14 cellular contexts compared by ENCODE assay signal in the genomic region with DNA sequence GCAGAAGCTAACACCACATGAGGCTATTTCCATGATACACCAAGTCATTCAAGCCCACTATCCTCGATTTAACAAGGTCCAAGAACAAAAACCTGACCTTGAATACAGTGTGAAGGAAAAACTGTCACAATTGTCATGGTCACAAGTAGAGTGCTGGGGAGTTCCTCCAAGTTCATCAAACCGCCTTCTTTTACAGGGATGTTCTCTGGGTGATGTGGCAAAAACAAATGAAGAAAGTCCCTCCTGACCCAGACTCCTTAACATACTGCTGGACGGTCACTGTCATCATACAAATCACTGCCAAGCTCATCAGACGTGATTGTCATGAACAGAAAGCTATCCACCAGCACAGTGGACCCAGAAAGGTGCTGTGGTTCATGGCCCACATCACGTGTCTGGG. TPM values are rescaled to one million over a fixed set of nuclear protein-coding genes. Genes with fewer than 3 reads are reported as not detected.
DNase-seq lines count a peak whose midpoint lies in the region; ATAC-seq, FAIRE-seq and TF ChIP-seq lines count a peak whose summit lies in the region.
"Had no signal": no experiment of that assay in that cellular context is flagged by ENCODE, and none has a peak within 500 bp of the region (broad histone marks: within the 10 kb centered on the region; RNA-seq: fewer than 3 reads in every experiment).

No MANE protein-coding gene starts in this region.

- no peaks in the 10 kb centered on the region for H3K9me3 Mint-ChIP-seq in stimulated activated effector memory CD8-positive, alpha-beta T cell treated with anti-CD3 and anti-CD28 coated beads, Interleukin-12 subunit alpha, Interleukin-12 subunit beta, amount 100 ng/mL, for 72 hours
- H3K9me3 Mint-ChIP-seq: CD4-positive, CD25-positive, alpha-beta regulatory T cell had no signal

- H3K4me1 ChIP-seq in left ventricle myocardium inferior (peaks cover 97% of the 10 kb centered on the region), right cardiac atrium (ENCODE audit: control insufficient read depth, insufficient read depth, low read length) (peaks cover 62% of the 10 kb centered on the region), gastrocnemius medialis (peaks cover 80 to 86% of the 10 kb centered on the region in 2 donors), kidney (ENCODE audit: control insufficient read depth in 1 of 2, insufficient read depth in 1 of 2, low read depth in 1 of 2, low read length in 2 of 2) (peaks cover 45 to 47% of the 10 kb centered on the region in 2 donors)

- peaks cover 65% of the 10 kb centered on the region for H3K4me1 Mint-ChIP-seq in stimulated activated effector memory CD8-positive, alpha-beta T cell treated with anti-CD3 and anti-CD28 coated beads, Interleukin-12 subunit alpha, Interleukin-12 subunit beta, amount 100 ng/mL, for 72 hours

- H3K27ac ChIP-seq in left ventricle myocardium inferior (replicated peaks): peak overlapping the region; percentile 91
- peak overlapping the region; percentile 96 for H3K27ac ChIP-seq in right cardiac atrium (ENCODE audit: low read length)
- H3K27ac ChIP-seq in gastrocnemius medialis: peak overlapping the region; percentile 72 to 93 (median 82)
- H3K27ac ChIP-seq in kidney (ENCODE audit: low read depth in 2 of 2, low read length in 2 of 2): no peak overlapping the region
- H3K27ac ChIP-seq: KMS-11, RWPE1 had no signal

- DNase-seq in left ventricle myocardium inferior: no peak
- no peak for DNase-seq in cardiac septum (ENCODE audit: low spot score)
- DNase-seq in right cardiac atrium: no peak
- no peak for DNase-seq in gastrocnemius medialis
- DNase-seq in stimulated activated effector memory CD8-positive, alpha-beta T cell treated with anti-CD3 and anti-CD28 coated beads, Interleukin-12 subunit alpha, Interleukin-12 subunit beta, amount 100 ng/mL, for 72 hours (ENCODE audit: low spot score in 2 of 2): no peak
- no peak for DNase-seq in ACHN
- DNase-seq in kidney: no peak
- DNase-seq: CD4-positive, CD25-positive, alpha-beta regulatory T cell; NCI-H2081 treated with DMSO at 0.1 percent for 48 hours; NCI-H82; PC-3 had no signal

- TF ChIP-seq CTCF in left ventricle myocardium inferior (IDR thresholded peaks at IDR 0.05; ENCODE audit: borderline replicate concordance): no peak
- TF ChIP-seq CTCF in gastrocnemius medialis (IDR thresholded peaks at IDR 0.05 in 4 of 5, conservative IDR thresholded peaks at IDR 0.05 in 1 of 5): no peak
- no peak for TF ChIP-seq CTCF in kidney (IDR thresholded peaks at IDR 0.05; ENCODE audit: borderline replicate concordance, extremely low read depth, insufficient read depth)

- ATAC-seq in right cardiac atrium (no peak), gastrocnemius medialis (peak in 1 of 2 donors; percentile 4)
- no peak for ATAC-seq in stimulated activated effector memory CD8-positive, alpha-beta T cell treated with anti-CD3 and anti-CD28 coated beads, Interleukin-12 subunit alpha, Interleukin-12 subunit beta, amount 100 ng/mL, for 72 hours
- ATAC-seq: HepG2, PC-3 had no signal

- no peak overlapping the region for H3K9ac ChIP-seq in kidney (ENCODE audit: low read length in 2 of 2)
- H3K9ac ChIP-seq: KMS-11 had no signal

- H3K36me3 ChIP-seq in left ventricle myocardium inferior (no peaks in the 10 kb centered on the region), gastrocnemius medialis (no peaks in the 10 kb centered on the region), kidney (ENCODE audit: control insufficient read depth in 1 of 2, insufficient read depth in 2 of 2, low read length in 2 of 2) (no peaks in the 10 kb centered on the region)

- H3K4me3 ChIP-seq in left ventricle myocardium inferior (no peak overlapping the region), right cardiac atrium (ENCODE audit: low read length) (no peak overlapping the region), gastrocnemius medialis (peak overlapping the region in 1 of 4 donors; percentile 23), kidney (ENCODE audit: low read length in 2 of 2) (no peak overlapping the region)

- FAIRE-seq in kidney (lab: Jason Lieb, UNC): no peak
- FAIRE-seq: HepG2 had no signal

- intact Hi-C loops in left ventricle myocardium inferior (cut with micrococcal nuclease): no loop called here
- intact Hi-C loops in cardiac septum (cut with DNase I): no loop called here
- intact Hi-C loops in right cardiac atrium (cut with DNase I): no loop called here
- intact Hi-C loops in gastrocnemius medialis (cut with DNase I; ENCODE audit: low total_unique reads): no loop called here
- intact Hi-C loops in kidney (cut with DNase I): no loop called here

- in situ Hi-C loops in gastrocnemius medialis (cut with MboI; ENCODE audit: low sequenced_read_pairs in 4 of 4): loop anchor here in 1 of 4 donors (25.0 kb wide), 1 partner anchor 512 kb away; the partner anchor contains the start of gene UBN2
- in situ Hi-C loops in ACHN (cut with HindIII; ENCODE audit: low pct_ligation_motif_present, low pct_unique_long_range_greater_than_20kb, low sequenced_read_pairs): no loop called here

- WGBS in right cardiac atrium: 72% methylated on average over 5 of the region's 5 CpGs

- no peak overlapping the region for H3K27ac Mint-ChIP-seq in stimulated activated effector memory CD8-positive, alpha-beta T cell treated with anti-CD3 and anti-CD28 coated beads, Interleukin-12 subunit alpha, Interleukin-12 subunit beta, amount 100 ng/mL, for 72 hours

- H3K36me3 Mint-ChIP-seq in stimulated activated effector memory CD8-positive, alpha-beta T cell treated with anti-CD3 and anti-CD28 coated beads, Interleukin-12 subunit alpha, Interleukin-12 subunit beta, amount 100 ng/mL, for 72 hours: no peaks in the 10 kb centered on the region

- H3K27me3 ChIP-seq in left ventricle myocardium inferior (ENCODE audit: low read depth) (no peaks in the 10 kb centered on the region), right cardiac atrium (ENCODE audit: control insufficient read depth, insufficient read depth) (no peaks in the 10 kb centered on the region), gastrocnemius medialis (no peaks in the 10 kb centered on the region)

- H3K9me3 ChIP-seq in left ventricle myocardium inferior (replicated peaks) (no peaks in the 10 kb centered on the region), right cardiac atrium (ENCODE audit: control insufficient read depth, low read length) (no peaks in the 10 kb centered on the region), gastrocnemius medialis (no peaks in the 10 kb centered on the region), kidney (ENCODE audit: control insufficient read depth in 1 of 2, low read length in 2 of 2) (no peaks in the 10 kb centered on the region)

- no peak overlapping the region for H3K4me3 Mint-ChIP-seq in stimulated activated effector memory CD8-positive, alpha-beta T cell treated with anti-CD3 and anti-CD28 coated beads, Interleukin-12 subunit alpha, Interleukin-12 subunit beta, amount 100 ng/mL, for 72 hours
- H3K4me3 Mint-ChIP-seq: CD4-positive, CD25-positive, alpha-beta regulatory T cell had no signal

- TF ChIP-seq POLR2A in gastrocnemius medialis (IDR thresholded peaks at IDR 0.05): no peak

RNA-seq across cellular contexts. Expression of gene HIPK2, which starts 28.9 kb away (rescaled TPM):
- total RNA-seq in left ventricle myocardium inferior: 127 TPM
- 218 TPM for total RNA-seq in cardiac septum
- 100 to 1,000 TPM in 2 of 4 donors, 10 to 100 TPM in 2; 92.6 to 131 (median 113) TPM for total RNA-seq in right cardiac atrium
- polyA plus RNA-seq in right cardiac atrium: 72.1 TPM
- 10 to 100 TPM; 30.5 to 77.4 (median 58.9) TPM for total RNA-seq in gastrocnemius medialis
- total RNA-seq in kidney: 153 TPM
- polyA plus RNA-seq in kidney (ENCODE audit: insufficient read depth, low read depth, low replicate concordance): 9.6 TPM

Comparison
In these comparisons a context has a peak if more than half of its experiments do, and no peak if none do; other contexts are left out.
1. H3K27ac ChIP-seq: peak in left ventricle myocardium inferior (single experiment), right cardiac atrium (single experiment) and gastrocnemius medialis (4 of 4); none in kidney (0 of 2).